15 cellular contexts compared by ENCODE assay signal in the genomic region with DNA sequence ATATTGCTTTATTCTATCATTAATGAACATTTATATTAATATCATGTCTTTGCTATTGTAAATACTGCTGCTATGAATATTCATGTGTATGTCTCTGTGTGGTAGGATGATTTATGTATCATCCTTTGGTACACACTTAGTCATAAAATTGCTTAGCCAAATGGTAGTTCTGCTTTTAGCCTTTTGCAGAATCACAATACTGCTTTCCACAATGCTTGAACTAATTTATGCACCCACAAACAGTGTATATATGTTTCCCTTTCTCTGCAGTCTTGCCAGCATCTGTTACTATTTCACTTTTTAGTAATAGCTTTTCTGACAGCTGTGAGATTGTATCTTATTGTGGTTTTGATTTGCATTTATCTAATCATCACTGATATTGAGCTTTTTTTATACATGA.
DNase-seq lines count a peak whose midpoint lies in the region; ATAC-seq, FAIRE-seq and TF ChIP-seq lines count a peak whose summit lies in the region.
"Had no signal": no experiment of that assay in that cellular context is flagged by ENCODE, and none has a peak within 500 bp of the region (broad histone marks: within the 10 kb centered on the region; RNA-seq: fewer than 3 reads in every experiment).

No MANE protein-coding gene starts in this region.

- no peak overlapping the region for H3K27ac ChIP-seq in adrenal gland
- H3K27ac ChIP-seq: epithelial cell of prostate had no signal

- H3K4me1 Mint-ChIP-seq in activated CD8-positive, alpha-beta memory T cell treated with anti-CD3 and anti-CD28 coated beads, Interleukin-2, amount 10 ng/mL, durations not matched to agents 7 days and 5 days: peaks cover 19% of the 10 kb centered on the region
- H3K4me1 Mint-ChIP-seq in stimulated activated memory B cell treated with anti-CD40 and anti-IgM and Interleukin-4, amounts not matched to agents 10 μg/mL and 1 μg/mL and 100 μg/mL, for 72 hours: peaks cover 20% of the 10 kb centered on the region
- H3K4me1 Mint-ChIP-seq: GM23338, IgD-negative memory B cell had no signal

- no peaks in the 10 kb centered on the region for H3K36me3 ChIP-seq in adrenal gland (replicated peaks in 1 of 2)

- H3K9me3 ChIP-seq in adrenal gland (replicated peaks in 1 of 3): no peaks in the 10 kb centered on the region

- in situ Hi-C loops in KBM-7 (cut with MboI; ENCODE audit: low pct_unique_long_range_greater_than_20kb, low sequenced_read_pairs): no loop called here

- no peaks in the 10 kb centered on the region for H3K36me3 Mint-ChIP-seq in activated CD8-positive, alpha-beta memory T cell treated with anti-CD3 and anti-CD28 coated beads, Interleukin-2, amount 10 ng/mL, durations not matched to agents 7 days and 5 days
- H3K36me3 Mint-ChIP-seq in stimulated activated memory B cell treated with anti-CD40 and anti-IgM and Interleukin-4, amounts not matched to agents 10 μg/mL and 1 μg/mL and 100 μg/mL, for 72 hours: no peaks in the 10 kb centered on the region
- H3K36me3 Mint-ChIP-seq: IgD-negative memory B cell had no signal

- TF ChIP-seq CTCF in adrenal gland (IDR thresholded peaks at IDR 0.05): no peak

- peak; percentile 27 for ATAC-seq in activated CD8-positive, alpha-beta memory T cell treated with anti-CD3 and anti-CD28 coated beads, Interleukin-2, amount 10 ng/mL, durations not matched to agents 7 days and 5 days
- ATAC-seq in HG02623 (IDR thresholded peaks at IDR 0.05; ENCODE audit: unreplicated experiment) (peak; percentile 75), left cardiac atrium (no peak)
- peak; percentile 89 for ATAC-seq in stimulated activated memory B cell treated with anti-CD40 and anti-IgM and Interleukin-4, amounts not matched to agents 10 μg/mL and 1 μg/mL and 100 μg/mL, for 72 hours
- ATAC-seq: GM23338, PC-3 had no signal

- no peaks in the 10 kb centered on the region for H3K9me3 Mint-ChIP-seq in activated CD8-positive, alpha-beta memory T cell treated with anti-CD3 and anti-CD28 coated beads, Interleukin-2, amount 10 ng/mL, durations not matched to agents 7 days and 5 days (ENCODE audit: low read depth)
- no peaks in the 10 kb centered on the region for H3K9me3 Mint-ChIP-seq in stimulated activated memory B cell treated with anti-CD40 and anti-IgM and Interleukin-4, amounts not matched to agents 10 μg/mL and 1 μg/mL and 100 μg/mL, for 72 hours
- H3K9me3 Mint-ChIP-seq: IgD-negative memory B cell had no signal

- no peak overlapping the region for H3K27ac Mint-ChIP-seq in activated CD8-positive, alpha-beta memory T cell treated with anti-CD3 and anti-CD28 coated beads, Interleukin-2, amount 10 ng/mL, durations not matched to agents 7 days and 5 days
- no peak overlapping the region for H3K27ac Mint-ChIP-seq in stimulated activated memory B cell treated with anti-CD40 and anti-IgM and Interleukin-4, amounts not matched to agents 10 μg/mL and 1 μg/mL and 100 μg/mL, for 72 hours
- H3K27ac Mint-ChIP-seq: GM23338, IgD-negative memory B cell had no signal

- H3K4me1 ChIP-seq in adrenal gland (replicated peaks in 1 of 2): no peaks in the 10 kb centered on the region

- TF ChIP-seq POLR2A in adrenal gland (IDR thresholded peaks at IDR 0.05): no peak

- H3K4me3 Mint-ChIP-seq in activated CD8-positive, alpha-beta memory T cell treated with anti-CD3 and anti-CD28 coated beads, Interleukin-2, amount 10 ng/mL, durations not matched to agents 7 days and 5 days: no peak overlapping the region
- H3K4me3 Mint-ChIP-seq in stimulated activated memory B cell treated with anti-CD40 and anti-IgM and Interleukin-4, amounts not matched to agents 10 μg/mL and 1 μg/mL and 100 μg/mL, for 72 hours: no peak overlapping the region
- H3K4me3 Mint-ChIP-seq: GM23338, IgD-negative memory B cell had no signal

- H3K27me3 Mint-ChIP-seq in activated CD8-positive, alpha-beta memory T cell treated with anti-CD3 and anti-CD28 coated beads, Interleukin-2, amount 10 ng/mL, durations not matched to agents 7 days and 5 days: no peaks in the 10 kb centered on the region
- no peaks in the 10 kb centered on the region for H3K27me3 Mint-ChIP-seq in stimulated activated memory B cell treated with anti-CD40 and anti-IgM and Interleukin-4, amounts not matched to agents 10 μg/mL and 1 μg/mL and 100 μg/mL, for 72 hours
- H3K27me3 Mint-ChIP-seq: IgD-negative memory B cell had no signal

- no peak for FAIRE-seq in RCC 7860 (lab: Jason Lieb, UNC)

- intact Hi-C loops in adrenal gland (cut with DNase I) (loop anchor here in 1 of 2 donors (10.0 kb wide), 1 partner anchor 282 kb away; no protein-coding TSS in a partner anchor), left cardiac atrium (cut with DNase I) (no loop called here)

- no peak overlapping the region for H3K4me3 ChIP-seq in adrenal gland
- H3K4me3 ChIP-seq: GM23338 had no signal

- CTCF ChIA-PET in activated CD8-positive, alpha-beta memory T cell treated with anti-CD3 and anti-CD28 coated beads, Interleukin-2, amount 10 ng/mL, durations not matched to agents 7 days and 5 days (lab: Charles Lee): no interaction called here

- no peak for DNase-seq in activated CD8-positive, alpha-beta memory T cell treated with anti-CD3 and anti-CD28 coated beads, Interleukin-2, amount 10 ng/mL, durations not matched to agents 7 days and 5 days
- DNase-seq in activated CD8-positive, alpha-beta memory T cell treated with anti-CD3 and anti-CD28 coated beads, Interleukin-2, amount 50 U/mL, for 4 hours: no peak
- DNase-seq in KBM-7 (peak; percentile 65), adrenal gland (no peak), RCC 7860 (ENCODE audit: low spot score) (no peak), left cardiac atrium (no peak)
- DNase-seq: activated gamma-delta T cell, head of caudate nucleus, NCI-H1417, PC-3 had no signal

- H3K27me3 ChIP-seq in adrenal gland: no peaks in the 10 kb centered on the region

Comparison
In these comparisons a context has a peak if more than half of its experiments do, and no peak if none do; other contexts are left out.
1. ATAC-seq: peak in activated CD8-positive, alpha-beta memory T cell treated with anti-CD3 and anti-CD28 coated beads, Interleukin-2, amount 10 ng/mL, durations not matched to agents 7 days and 5 days (single experiment), HG02623 (single experiment) and stimulated activated memory B cell treated with anti-CD40 and anti-IgM and Interleukin-4, amounts not matched to agents 10 μg/mL and 1 μg/mL and 100 μg/mL, for 72 hours (single experiment); none in left cardiac atrium (0 of 2).